14 cellular contexts compared by ENCODE assay signal in the genomic region with DNA sequence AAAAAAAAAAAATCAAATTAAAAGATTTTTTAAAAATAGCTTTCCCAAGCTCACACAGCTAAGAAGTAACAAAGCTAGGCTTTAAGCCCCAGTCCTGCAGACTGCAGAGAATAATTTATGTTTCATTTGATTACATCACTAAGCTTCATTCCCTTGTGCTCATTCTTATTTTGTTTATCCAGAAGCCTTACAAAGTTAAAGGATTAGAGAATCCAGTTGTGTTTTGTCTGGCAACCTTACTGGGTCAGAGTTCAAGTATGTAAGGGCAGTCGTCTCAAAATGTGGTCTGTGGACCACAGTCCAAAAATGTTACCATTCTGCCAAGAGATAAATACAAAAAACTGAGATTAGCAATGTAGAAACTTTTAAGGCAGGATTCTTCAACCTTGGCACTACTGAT. TPM values are rescaled to one million over a fixed set of nuclear protein-coding genes. Genes with fewer than 3 reads are reported as not detected.
A peak's percentile ranks its signal among the peaks of the same experiment; 100 is the strongest.
DNase-seq lines count a peak whose midpoint lies in the region; ATAC-seq and TF ChIP-seq lines count a peak whose summit lies in the region.
"Had no signal": no experiment of that assay in that cellular context is flagged by ENCODE, and none has a peak within 500 bp of the region (broad histone marks: within the 10 kb centered on the region; RNA-seq: fewer than 3 reads in every experiment).

No MANE protein-coding gene starts in this region.

- H3K4me1 Mint-ChIP-seq in mesothelial cell of epicardium: peaks cover 18% of the 10 kb centered on the region

- H3K27ac Mint-ChIP-seq in mesothelial cell of epicardium: peak overlapping the region; percentile 56

- DNase-seq in AG20443 (ENCODE audit: low spot score) (peak; percentile 60), HCEC 1CT (peak; percentile 65), astrocyte of the cerebellum (ENCODE audit: low read depth) (peak; percentile 58), mesothelial cell of epicardium (ENCODE audit: low spot score in 2 of 2, unreplicated experiment in 2 of 2) (no peak), cerebellar cortex (ENCODE audit: low spot score) (no peak), NCI-H2196 treated with DMSO at 0.1 percent for 48 hours (lab: John Stamatoyannopoulos, UW; ENCODE audit: unreplicated experiment) (no peak)
- DNase-seq in stimulated activated naive CD4-positive, alpha-beta T cell (lab: John Stamatoyannopoulos, UW): no peak
- DNase-seq: caudate nucleus; head of caudate nucleus; NCI-H2171; stimulated activated CD4-positive, alpha-beta T cell treated with anti-CD3 and anti-CD28 coated beads, Interleukin-1b, Interleukin-23, amount 100 ng/mL, for 48 hours; upper lobe of left lung had no signal

- H3K4me3 ChIP-seq in astrocyte of the cerebellum (ENCODE audit: low read depth, low read length): no peak overlapping the region
- H3K4me3 ChIP-seq: SK-N-MC, upper lobe of left lung had no signal

- TF ChIP-seq CTCF in astrocyte of the cerebellum (IDR thresholded peaks at IDR 0.05; ENCODE audit: low read depth, low read length, missing control alignments): no peak
- TF ChIP-seq CTCF in mesothelial cell of epicardium (IDR thresholded peaks at IDR 0.05; ENCODE audit: unreplicated experiment): no peak

- no peaks in the 10 kb centered on the region for H3K36me3 Mint-ChIP-seq in mesothelial cell of epicardium

- in situ Hi-C loops in astrocyte of the cerebellum (cut with HindIII; ENCODE audit: low sequenced_read_pairs): no loop called here

- no peaks in the 10 kb centered on the region for H3K9me3 Mint-ChIP-seq in mesothelial cell of epicardium

- no peak overlapping the region for H3K4me3 Mint-ChIP-seq in mesothelial cell of epicardium

- no peak for ATAC-seq in GM21786 (IDR thresholded peaks at IDR 0.05; ENCODE audit: unreplicated experiment)

- H3K27me3 Mint-ChIP-seq in mesothelial cell of epicardium (ENCODE audit: low read depth): peaks cover 7% of the 10 kb centered on the region

RNA-seq across cellular contexts. Expression of gene EZH2, which starts 32.1 kb away (rescaled TPM):
- 27.4 to 29.2 TPM (median 28.6 TPM) in 3 replicates for total RNA-seq in mesothelial cell of epicardium

Comparison
In these comparisons a context has a peak if more than half of its experiments do, and no peak if none do; other contexts are left out.
1. DNase-seq: peak in AG20443 (single experiment), HCEC 1CT (single experiment) and astrocyte of the cerebellum (single experiment); none in mesothelial cell of epicardium (0 of 2), cerebellar cortex (single experiment), NCI-H2196 treated with DMSO at 0.1 percent for 48 hours (single experiment) and stimulated activated naive CD4-positive, alpha-beta T cell (0 of 6).